ENCODE assay signal across 1 cellular context in genomic region chr2:206085742-206086445, GRCh38.
A peak's percentile ranks its signal among the peaks of the same experiment; 100 is the strongest.
TF ChIP-seq lines count a peak whose summit lies in the region.

A gene with protein sequence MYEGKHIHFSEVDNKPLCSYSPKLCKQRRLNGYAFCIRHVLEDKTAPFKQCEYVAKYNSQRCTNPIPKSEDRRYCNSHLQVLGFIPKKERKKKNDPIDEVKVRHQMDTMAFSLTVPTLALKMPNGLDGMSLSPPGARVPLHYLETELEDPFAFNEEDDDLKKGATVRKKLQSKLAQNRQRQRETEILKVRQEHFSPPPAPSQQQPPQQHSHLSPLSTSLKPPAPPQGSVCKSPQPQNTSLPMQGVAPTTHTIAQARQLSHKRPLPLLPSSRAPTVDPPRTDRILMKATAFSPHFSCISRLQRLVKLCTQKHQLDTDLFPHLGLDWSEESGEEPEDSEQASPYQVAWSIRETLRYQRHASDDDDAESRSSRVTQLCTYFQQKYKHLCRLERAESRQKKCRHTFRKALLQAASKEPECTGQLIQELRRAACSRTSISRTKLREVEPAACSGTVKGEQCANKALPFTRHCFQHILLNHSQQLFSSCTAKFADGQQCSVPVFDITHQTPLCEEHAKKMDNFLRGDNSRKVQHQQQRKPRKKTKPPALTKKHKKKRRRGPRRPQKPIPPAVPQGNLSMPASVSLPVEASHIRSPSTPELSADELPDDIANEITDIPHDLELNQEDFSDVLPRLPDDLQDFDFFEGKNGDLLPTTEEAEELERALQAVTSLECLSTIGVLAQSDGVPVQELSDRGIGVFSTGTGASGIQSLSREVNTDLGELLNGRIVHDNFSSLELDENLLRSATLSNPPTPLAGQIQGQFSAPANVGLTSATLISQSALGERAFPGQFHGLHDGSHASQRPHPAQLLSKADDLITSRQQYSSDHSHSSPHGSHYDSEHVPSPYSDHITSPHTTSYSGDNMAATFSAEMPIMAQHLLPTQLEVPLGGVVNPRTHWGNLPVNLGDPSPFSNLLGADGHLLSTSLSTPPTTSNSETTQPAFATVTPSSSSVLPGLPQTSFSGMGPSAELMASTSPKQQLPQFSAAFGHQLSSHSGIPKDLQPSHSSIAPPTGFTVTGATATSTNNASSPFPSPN (minus strand): TSS chr2:206086174. CDS start chr2:206063016, 23,158 bp downstream.

TF ChIP-seq in HepG2, 621 proteins besides CTCF, POLR2A, EP300 and RAD21 (continued from another document and continues in another):
- TF ChIP-seq, protein P1, sequence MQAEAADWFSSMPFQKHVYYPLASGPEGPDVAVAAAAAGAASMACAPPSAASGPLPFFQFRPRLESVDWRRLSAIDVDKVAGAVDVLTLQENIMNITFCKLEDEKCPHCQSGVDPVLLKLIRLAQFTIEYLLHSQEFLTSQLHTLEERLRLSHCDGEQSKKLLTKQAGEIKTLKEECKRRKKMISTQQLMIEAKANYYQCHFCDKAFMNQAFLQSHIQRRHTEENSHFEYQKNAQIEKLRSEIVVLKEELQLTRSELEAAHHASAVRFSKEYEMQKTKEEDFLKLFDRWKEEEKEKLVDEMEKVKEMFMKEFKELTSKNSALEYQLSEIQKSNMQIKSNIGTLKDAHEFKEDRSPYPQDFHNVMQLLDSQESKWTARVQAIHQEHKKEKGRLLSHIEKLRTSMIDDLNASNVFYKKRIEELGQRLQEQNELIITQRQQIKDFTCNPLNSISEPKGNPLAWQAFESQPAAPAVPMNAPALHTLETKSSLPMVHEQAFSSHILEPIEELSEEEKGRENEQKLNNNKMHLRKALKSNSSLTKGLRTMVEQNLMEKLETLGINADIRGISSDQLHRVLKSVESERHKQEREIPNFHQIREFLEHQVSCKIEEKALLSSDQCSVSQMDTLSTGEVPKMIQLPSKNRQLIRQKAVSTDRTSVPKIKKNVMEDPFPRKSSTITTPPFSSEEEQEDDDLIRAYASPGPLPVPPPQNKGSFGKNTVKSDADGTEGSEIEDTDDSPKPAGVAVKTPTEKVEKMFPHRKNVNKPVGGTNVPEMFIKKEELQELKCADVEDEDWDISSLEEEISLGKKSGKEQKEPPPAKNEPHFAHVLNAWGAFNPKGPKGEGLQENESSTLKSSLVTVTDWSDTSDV (CRISPR knock-in tag; IDR thresholded peaks at IDR 0.05) = peak; percentile 51; the same call in 1 of the 2 replicates
- TF ChIP-seq WIZ (CRISPR knock-in tag; IDR thresholded peaks at IDR 0.05) (no peak), NFYB (CRISPR knock-in tag; IDR thresholded peaks at IDR 0.05) (no peak), GTF3A (CRISPR knock-in tag; conservative IDR thresholded peaks at IDR 0.05) (no peak), HES4 (CRISPR knock-in tag; IDR thresholded peaks at IDR 0.05; ENCODE audit: borderline replicate concordance) (0 out of 2 replicates have a peak, but pooled peaks have one; percentile 80), CCDC6 (CRISPR knock-in tag; IDR thresholded peaks at IDR 0.05) (no peak), ZNF260 (CRISPR knock-in tag; IDR thresholded peaks at IDR 0.05; ENCODE audit: borderline replicate concordance, low read depth) (no peak), CBX5 (CRISPR knock-in tag; IDR thresholded peaks at IDR 0.05; ENCODE audit: borderline replicate concordance) (peak; percentile 26; the same call in 1 of the 2 replicates), ZBTB20 (CRISPR knock-in tag; IDR thresholded peaks at IDR 0.05; ENCODE audit: borderline replicate concordance, low read depth) (peak; percentile 37), NFE2L1 (CRISPR knock-in tag; IDR thresholded peaks at IDR 0.05; ENCODE audit: borderline replicate concordance) (no peak), ZNF121 (CRISPR knock-in tag; IDR thresholded peaks at IDR 0.05) (no peak), ZNF746 (CRISPR knock-in tag; IDR thresholded peaks at IDR 0.05) (no peak; the same call in 1 of the 2 replicates), AGO2 (optimal IDR thresholded peaks at IDR 0.05; ENCODE audit: low read depth, low read length) (peak; percentile 77), PITX1 (CRISPR knock-in tag; IDR thresholded peaks at IDR 0.05) (peak; percentile 41; the same call in 1 of the 2 replicates), ZNF577 (CRISPR knock-in tag; IDR thresholded peaks at IDR 0.05; ENCODE audit: borderline replicate concordance, low read depth) (no peak), ZNF138 (CRISPR knock-in tag; IDR thresholded peaks at IDR 0.05; ENCODE audit: low read depth) (peak; percentile 74; the same call in 1 of the 2 replicates), MTF1 (CRISPR knock-in tag; IDR thresholded peaks at IDR 0.05) (0 out of 2 replicates have a peak, but pooled peaks have one; percentile 19), SOX6 (IDR thresholded peaks at IDR 0.05) (no peak), SOX6 (CRISPR knock-in tag; IDR thresholded peaks at IDR 0.05) (peak; percentile 34; the same call in 1 of the 2 replicates), ZNF543 (CRISPR knock-in tag; IDR thresholded peaks at IDR 0.05) (0 out of 2 replicates have a peak, but pooled peaks have one; percentile 30), ZNF567 (CRISPR knock-in tag; IDR thresholded peaks at IDR 0.05; ENCODE audit: borderline replicate concordance) (no peak), HMGXB3 (CRISPR knock-in tag; IDR thresholded peaks at IDR 0.05; ENCODE audit: borderline replicate concordance) (no peak), REXO4 (CRISPR knock-in tag; IDR thresholded peaks at IDR 0.05; ENCODE audit: borderline replicate concordance) (no peak), ELF3 (CRISPR knock-in tag; IDR thresholded peaks at IDR 0.05) (no peak; the same call in 1 of the 2 replicates), SIX1 (CRISPR knock-in tag; IDR thresholded peaks at IDR 0.05; ENCODE audit: borderline replicate concordance) (no peak), GABPB1 (CRISPR knock-in tag; IDR thresholded peaks at IDR 0.05) (peak; percentile 42; the same call in 1 of the 2 replicates), PAXIP1 (CRISPR knock-in tag; conservative IDR thresholded peaks at IDR 0.05) (peak; percentile 58), FOXP1 (IDR thresholded peaks at IDR 0.05) (no peak), FOXP1 (CRISPR knock-in tag; IDR thresholded peaks at IDR 0.05) (no peak), ZNF484 (CRISPR knock-in tag; IDR thresholded peaks at IDR 0.05; ENCODE audit: borderline replicate concordance, low read depth) (no peak; the same call in 1 of the 2 replicates), MXI1 (IDR thresholded peaks at IDR 0.05; ENCODE audit: borderline replicate concordance, low read depth, low read length) (no peak), RBM22 (optimal IDR thresholded peaks at IDR 0.05; ENCODE audit: low read length) (no peak), MXD4 (CRISPR knock-in tag; IDR thresholded peaks at IDR 0.05) (no peak), SNRNP70 (IDR thresholded peaks at IDR 0.05; ENCODE audit: low read depth, low read length) (no peak), MATR3 (CRISPR knock-in tag; IDR thresholded peaks at IDR 0.05) (no peak), SRF (IDR thresholded peaks at IDR 0.05; ENCODE audit: low read depth, low read length) (no peak), PHF20 (CRISPR knock-in tag; IDR thresholded peaks at IDR 0.05) (0 out of 2 replicates have a peak, but pooled peaks have one; percentile 40)
- TF ChIP-seq, protein P2, sequence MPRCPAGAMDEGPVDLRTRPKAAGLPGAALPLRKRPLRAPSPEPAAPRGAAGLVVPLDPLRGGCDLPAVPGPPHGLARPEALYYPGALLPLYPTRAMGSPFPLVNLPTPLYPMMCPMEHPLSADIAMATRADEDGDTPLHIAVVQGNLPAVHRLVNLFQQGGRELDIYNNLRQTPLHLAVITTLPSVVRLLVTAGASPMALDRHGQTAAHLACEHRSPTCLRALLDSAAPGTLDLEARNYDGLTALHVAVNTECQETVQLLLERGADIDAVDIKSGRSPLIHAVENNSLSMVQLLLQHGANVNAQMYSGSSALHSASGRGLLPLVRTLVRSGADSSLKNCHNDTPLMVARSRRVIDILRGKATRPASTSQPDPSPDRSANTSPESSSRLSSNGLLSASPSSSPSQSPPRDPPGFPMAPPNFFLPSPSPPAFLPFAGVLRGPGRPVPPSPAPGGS (CRISPR knock-in tag; IDR thresholded peaks at IDR 0.05) = 0 out of 2 replicates have a peak, but pooled peaks have one; percentile 62
- TF ChIP-seq, protein P3, sequence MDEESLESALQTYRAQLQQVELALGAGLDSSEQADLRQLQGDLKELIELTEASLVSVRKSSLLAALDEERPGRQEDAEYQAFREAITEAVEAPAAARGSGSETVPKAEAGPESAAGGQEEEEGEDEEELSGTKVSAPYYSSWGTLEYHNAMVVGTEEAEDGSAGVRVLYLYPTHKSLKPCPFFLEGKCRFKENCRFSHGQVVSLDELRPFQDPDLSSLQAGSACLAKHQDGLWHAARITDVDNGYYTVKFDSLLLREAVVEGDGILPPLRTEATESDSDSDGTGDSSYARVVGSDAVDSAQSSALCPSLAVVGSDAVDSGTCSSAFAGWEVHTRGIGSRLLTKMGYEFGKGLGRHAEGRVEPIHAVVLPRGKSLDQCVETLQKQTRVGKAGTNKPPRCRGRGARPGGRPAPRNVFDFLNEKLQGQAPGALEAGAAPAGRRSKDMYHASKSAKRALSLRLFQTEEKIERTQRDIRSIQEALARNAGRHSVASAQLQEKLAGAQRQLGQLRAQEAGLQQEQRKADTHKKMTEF (CRISPR knock-in tag; IDR thresholded peaks at IDR 0.05) = peak; percentile 50
- TF ChIP-seq, protein P4, sequence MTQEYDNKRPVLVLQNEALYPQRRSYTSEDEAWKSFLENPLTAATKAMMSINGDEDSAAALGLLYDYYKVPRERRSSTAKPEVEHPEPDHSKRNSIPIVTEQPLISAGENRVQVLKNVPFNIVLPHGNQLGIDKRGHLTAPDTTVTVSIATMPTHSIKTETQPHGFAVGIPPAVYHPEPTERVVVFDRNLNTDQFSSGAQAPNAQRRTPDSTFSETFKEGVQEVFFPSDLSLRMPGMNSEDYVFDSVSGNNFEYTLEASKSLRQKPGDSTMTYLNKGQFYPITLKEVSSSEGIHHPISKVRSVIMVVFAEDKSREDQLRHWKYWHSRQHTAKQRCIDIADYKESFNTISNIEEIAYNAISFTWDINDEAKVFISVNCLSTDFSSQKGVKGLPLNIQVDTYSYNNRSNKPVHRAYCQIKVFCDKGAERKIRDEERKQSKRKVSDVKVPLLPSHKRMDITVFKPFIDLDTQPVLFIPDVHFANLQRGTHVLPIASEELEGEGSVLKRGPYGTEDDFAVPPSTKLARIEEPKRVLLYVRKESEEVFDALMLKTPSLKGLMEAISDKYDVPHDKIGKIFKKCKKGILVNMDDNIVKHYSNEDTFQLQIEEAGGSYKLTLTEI (CRISPR knock-in tag; conservative IDR thresholded peaks at IDR 0.05) = no peak
- TF ChIP-seq, protein P5, sequence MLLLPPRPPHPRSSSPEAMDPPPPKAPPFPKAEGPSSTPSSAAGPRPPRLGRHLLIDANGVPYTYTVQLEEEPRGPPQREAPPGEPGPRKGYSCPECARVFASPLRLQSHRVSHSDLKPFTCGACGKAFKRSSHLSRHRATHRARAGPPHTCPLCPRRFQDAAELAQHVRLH (CRISPR knock-in tag; IDR thresholded peaks at IDR 0.05; ENCODE audit: borderline replicate concordance, low read depth) = no peak
- TF ChIP-seq, protein P6, sequence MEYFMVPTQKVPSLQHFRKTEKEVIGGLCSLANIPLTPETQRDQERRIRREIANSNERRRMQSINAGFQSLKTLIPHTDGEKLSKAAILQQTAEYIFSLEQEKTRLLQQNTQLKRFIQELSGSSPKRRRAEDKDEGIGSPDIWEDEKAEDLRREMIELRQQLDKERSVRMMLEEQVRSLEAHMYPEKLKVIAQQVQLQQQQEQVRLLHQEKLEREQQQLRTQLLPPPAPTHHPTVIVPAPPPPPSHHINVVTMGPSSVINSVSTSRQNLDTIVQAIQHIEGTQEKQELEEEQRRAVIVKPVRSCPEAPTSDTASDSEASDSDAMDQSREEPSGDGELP (IDR thresholded peaks at IDR 0.05; ENCODE audit: borderline replicate concordance, low read depth) = no peak; the same call in 1 of the 2 replicates
